ENCODE assay signal across 1 cellular context in the genomic region with DNA sequence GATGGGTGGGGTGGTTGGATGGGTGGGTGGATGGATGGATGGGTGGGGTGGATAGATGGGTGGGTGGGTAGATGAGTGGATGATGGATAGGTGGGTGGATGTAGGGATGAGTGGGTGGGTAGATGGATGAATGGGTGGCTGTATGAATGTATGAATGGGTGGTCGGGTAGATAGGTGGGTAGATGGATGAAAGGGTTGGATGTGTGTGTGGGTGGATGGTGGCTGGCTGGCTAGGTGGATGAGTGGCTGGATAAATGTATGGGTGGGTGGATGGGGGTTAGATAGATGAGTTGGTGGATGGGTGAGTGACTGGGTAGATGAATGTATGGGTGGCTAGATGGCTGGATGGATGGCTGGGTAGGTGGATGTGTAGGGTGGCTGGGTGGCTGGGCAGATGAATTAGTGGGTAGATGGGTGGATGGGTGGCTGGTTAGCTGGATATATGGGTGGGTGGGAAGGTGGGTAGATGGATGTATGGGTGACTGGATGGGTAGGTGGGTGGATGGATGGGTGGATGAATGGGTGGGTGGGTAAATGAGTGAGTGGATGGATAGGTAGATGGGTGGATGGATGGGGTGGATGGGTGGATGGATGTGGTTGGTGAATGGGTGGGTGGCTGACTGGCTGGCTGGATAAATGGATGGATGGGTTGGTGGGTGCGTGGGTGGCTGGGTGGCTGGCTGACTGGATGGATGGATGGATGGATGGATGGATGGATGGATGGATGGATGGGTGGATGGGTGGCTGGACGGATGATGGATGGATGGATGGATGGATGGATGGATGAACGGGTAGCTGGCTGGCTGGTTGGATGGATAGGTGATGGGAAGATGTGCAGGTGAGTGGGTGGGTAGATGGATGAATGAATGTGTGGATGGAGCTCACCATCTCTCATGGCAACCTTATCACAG.
TF ChIP-seq lines count a peak whose summit lies in the region.

No MANE protein-coding gene starts in this region.

TF ChIP-seq in HEK293, 187 proteins besides CTCF, POLR2A, EP300 and RAD21 (continued from another document):
- TF ChIP-seq, protein P1, sequence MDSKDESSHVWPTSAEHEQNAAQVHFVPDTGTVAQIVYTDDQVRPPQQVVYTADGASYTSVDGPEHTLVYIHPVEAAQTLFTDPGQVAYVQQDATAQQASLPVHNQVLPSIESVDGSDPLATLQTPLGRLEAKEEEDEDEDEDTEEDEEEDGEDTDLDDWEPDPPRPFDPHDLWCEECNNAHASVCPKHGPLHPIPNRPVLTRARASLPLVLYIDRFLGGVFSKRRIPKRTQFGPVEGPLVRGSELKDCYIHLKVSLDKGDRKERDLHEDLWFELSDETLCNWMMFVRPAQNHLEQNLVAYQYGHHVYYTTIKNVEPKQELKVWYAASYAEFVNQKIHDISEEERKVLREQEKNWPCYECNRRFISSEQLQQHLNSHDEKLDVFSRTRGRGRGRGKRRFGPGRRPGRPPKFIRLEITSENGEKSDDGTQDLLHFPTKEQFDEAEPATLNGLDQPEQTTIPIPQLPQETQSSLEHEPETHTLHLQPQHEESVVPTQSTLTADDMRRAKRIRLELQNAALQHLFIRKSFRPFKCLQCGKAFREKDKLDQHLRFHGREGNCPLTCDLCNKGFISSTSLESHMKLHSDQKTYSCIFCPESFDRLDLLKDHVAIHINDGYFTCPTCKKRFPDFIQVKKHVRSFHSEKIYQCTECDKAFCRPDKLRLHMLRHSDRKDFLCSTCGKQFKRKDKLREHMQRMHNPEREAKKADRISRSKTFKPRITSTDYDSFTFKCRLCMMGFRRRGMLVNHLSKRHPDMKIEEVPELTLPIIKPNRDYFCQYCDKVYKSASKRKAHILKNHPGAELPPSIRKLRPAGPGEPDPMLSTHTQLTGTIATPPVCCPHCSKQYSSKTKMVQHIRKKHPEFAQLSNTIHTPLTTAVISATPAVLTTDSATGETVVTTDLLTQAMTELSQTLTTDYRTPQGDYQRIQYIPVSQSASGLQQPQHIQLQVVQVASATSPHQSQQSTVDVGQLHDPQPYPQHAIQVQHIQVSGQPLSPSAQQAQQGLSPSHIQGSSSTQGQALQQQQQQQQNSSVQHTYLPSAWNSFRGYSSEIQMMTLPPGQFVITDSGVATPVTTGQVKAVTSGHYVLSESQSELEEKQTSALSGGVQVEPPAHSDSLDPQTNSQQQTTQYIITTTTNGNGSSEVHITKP (tag by site-specific recombination; IDR thresholded peaks at IDR 0.05): no peak
- TF ChIP-seq ZNF366 (tag by site-specific recombination; conservative IDR thresholded peaks at IDR 0.05): peak; percentile 93
- TF ChIP-seq ZBTB1 (tag by site-specific recombination; IDR thresholded peaks at IDR 0.05): no peak
- no peak for TF ChIP-seq GLIS1 (tag by site-specific recombination; IDR thresholded peaks at IDR 0.05)
- peak; percentile 87 for TF ChIP-seq KLF1 (tag by site-specific recombination; IDR thresholded peaks at IDR 0.05)
- no peak for TF ChIP-seq ZNF529 (tag by site-specific recombination; IDR thresholded peaks at IDR 0.05; ENCODE audit: insufficient replicate concordance)
- no peak for TF ChIP-seq BCL11A (tag by site-specific recombination; IDR thresholded peaks at IDR 0.05; ENCODE audit: low read depth)
- peak; percentile 66; the same call in 1 of the 2 replicates for TF ChIP-seq ZBTB17 (tag by site-specific recombination; IDR thresholded peaks at IDR 0.05)
- TF ChIP-seq EGR2 (tag by site-specific recombination; IDR thresholded peaks at IDR 0.05; ENCODE audit: low read depth): peak; percentile 99
TF ChIP-seq in HEK293: peak in this region for 7.
